In genomic region chr6:125314019-125314581, GRCh38 we compare ENCODE assay signal across 9 cellular contexts. TPM values are rescaled to one million over a fixed set of nuclear protein-coding genes. Genes with fewer than 3 reads are reported as not detected.
DNase-seq lines count a peak whose midpoint lies in the region; ATAC-seq, FAIRE-seq and TF ChIP-seq lines count a peak whose summit lies in the region.
"Had no signal": no experiment of that assay in that cellular context is flagged by ENCODE, and none has a peak within 500 bp of the region (broad histone marks: within the 10 kb centered on the region; RNA-seq: fewer than 3 reads in every experiment).

No MANE protein-coding gene starts in this region.

- no peaks in the 10 kb centered on the region for H3K79me2 ChIP-seq in OCI-LY1 (ENCODE audit: insufficient read depth, low read length)

- H3K36me3 Mint-ChIP-seq in activated naive CD8-positive, alpha-beta T cell treated with anti-CD3 and anti-CD28 coated beads, Interleukin-2, amount 50 U/mL, for 24 hours (ENCODE audit: low read depth), result no peaks in the 10 kb centered on the region

- no peaks in the 10 kb centered on the region for H3K36me3 ChIP-seq in OCI-LY1 (ENCODE audit: insufficient read depth, low read length)
- no peaks in the 10 kb centered on the region for H3K36me3 ChIP-seq in cardiac muscle cell
- H3K36me3 ChIP-seq: BLaER1 treated with 17β-estradiol and CSF1 and Interleukin-3, amounts not matched to agents 10 nM and 100 nM had no signal

- H3K27ac ChIP-seq in OCI-LY1 (ENCODE audit: low read depth, low read length, poor library complexity, severe bottlenecking) (peak overlapping the region; percentile 50), cardiac muscle cell (no peak overlapping the region)
- H3K27ac ChIP-seq: BLaER1 treated with 17β-estradiol and CSF1 and Interleukin-3, amounts not matched to agents 10 nM and 100 nM had no signal

- H3K4me3 Mint-ChIP-seq in activated naive CD8-positive, alpha-beta T cell treated with anti-CD3 and anti-CD28 coated beads, Interleukin-2, amount 50 U/mL, for 24 hours, result no peak overlapping the region

- H3K27me3 Mint-ChIP-seq in activated naive CD8-positive, alpha-beta T cell treated with anti-CD3 and anti-CD28 coated beads, Interleukin-2, amount 50 U/mL, for 24 hours, result peaks cover 5% of the 10 kb centered on the region

- no peaks in the 10 kb centered on the region for H3K9me3 ChIP-seq in OCI-LY1 (ENCODE audit: low read length)
- no peaks in the 10 kb centered on the region for H3K9me3 ChIP-seq in cardiac muscle cell (ENCODE audit: low read depth)
- H3K9me3 ChIP-seq: BLaER1 treated with 17β-estradiol and CSF1 and Interleukin-3, amounts not matched to agents 10 nM and 100 nM had no signal

- peak; percentile 82 for ATAC-seq in GM21576 (IDR thresholded peaks at IDR 0.05; ENCODE audit: unreplicated experiment)
- ATAC-seq in activated naive CD8-positive, alpha-beta T cell treated with anti-CD3 and anti-CD28 coated beads, Interleukin-2, amount 50 U/mL, for 24 hours, result peak; percentile 79

- no peak for FAIRE-seq in HTR-8/SVneo (lab: Jason Lieb, UNC)

- DNase-seq in NCI-H1436 (lab: John Stamatoyannopoulos, UW) (peak; percentile 18), NCI-H1436 treated with DMSO at 0.1 percent for 48 hours (lab: John Stamatoyannopoulos, UW) (no peak), HTR-8/SVneo (ENCODE audit: insufficient read length, low spot score) (peak; percentile 39), cardiac muscle cell (ENCODE audit: low read depth in 1 of 2, low spot score in 1 of 2) (peak; percentile 80 to 81), posterior vena cava (ENCODE audit: low spot score) (peak; percentile 84)
- DNase-seq in activated naive CD8-positive, alpha-beta T cell treated with anti-CD3 and anti-CD28 coated beads, Interleukin-2, amount 50 U/mL, for 24 hours, result peak; percentile 42

- H3K9ac ChIP-seq in OCI-LY1 (ENCODE audit: low read length), result no peak overlapping the region
- H3K9ac ChIP-seq: BLaER1 treated with 17β-estradiol and CSF1 and Interleukin-3, amounts not matched to agents 10 nM and 100 nM had no signal

- H3K4me3 ChIP-seq in OCI-LY1 (ENCODE audit: low read depth, low read length, poor library complexity, severe bottlenecking) (no peak overlapping the region), cardiac muscle cell (no peak overlapping the region)
- H3K4me3 ChIP-seq: BLaER1 treated with 17β-estradiol and CSF1 and Interleukin-3, amounts not matched to agents 10 nM and 100 nM had no signal

- no peaks in the 10 kb centered on the region for H3K4me1 Mint-ChIP-seq in activated naive CD8-positive, alpha-beta T cell treated with anti-CD3 and anti-CD28 coated beads, Interleukin-2, amount 50 U/mL, for 24 hours

- peaks cover 35% of the 10 kb centered on the region for H3K4me1 ChIP-seq in OCI-LY1 (ENCODE audit: insufficient read depth, low read length, severe bottlenecking)
- H3K4me1 ChIP-seq in cardiac muscle cell (ENCODE audit: low read depth), result peaks cover 20% of the 10 kb centered on the region

- intact Hi-C loops in posterior vena cava (cut with DNase I), result loop anchor here (5.0 kb wide), 5 partner anchors 162 to 658 kb away; partner anchors contain the start of gene TPD52L1 (in 1 of the 2)

- no peaks in the 10 kb centered on the region for H3F3A ChIP-seq in OCI-LY1 (ENCODE audit: insufficient read depth, low read length)

- H3K27ac Mint-ChIP-seq in activated naive CD8-positive, alpha-beta T cell treated with anti-CD3 and anti-CD28 coated beads, Interleukin-2, amount 50 U/mL, for 24 hours, result no peak overlapping the region

- H3K27me3 ChIP-seq in OCI-LY1 (ENCODE audit: insufficient read depth, low read length) (no peaks in the 10 kb centered on the region), cardiac muscle cell (no peaks in the 10 kb centered on the region)
- H3K27me3 ChIP-seq: BLaER1 treated with 17β-estradiol and CSF1 and Interleukin-3, amounts not matched to agents 10 nM and 100 nM had no signal

- TF ChIP-seq CTCF in OCI-LY1 (IDR thresholded peaks at IDR 0.05; ENCODE audit: low read length), result peak; percentile 98
- TF ChIP-seq CTCF in cardiac muscle cell (IDR thresholded peaks at IDR 0.05; ENCODE audit: low read depth, low read length), result peak; percentile 91

- no peaks in the 10 kb centered on the region for H3K9me2 ChIP-seq in OCI-LY1 (ENCODE audit: low read depth, low read length)

- H4K20me1 ChIP-seq in OCI-LY1 (ENCODE audit: insufficient read depth, low read length), result no peaks in the 10 kb centered on the region
- H4K20me1 ChIP-seq: BLaER1 treated with 17β-estradiol and CSF1 and Interleukin-3, amounts not matched to agents 10 nM and 100 nM had no signal

- no peaks in the 10 kb centered on the region for H3K9me3 Mint-ChIP-seq in activated naive CD8-positive, alpha-beta T cell treated with anti-CD3 and anti-CD28 coated beads, Interleukin-2, amount 50 U/mL, for 24 hours

- no peak overlapping the region for H3K4me2 ChIP-seq in OCI-LY1 (ENCODE audit: low read length)

- no peak overlapping the region for H2AFZ ChIP-seq in OCI-LY1 (ENCODE audit: low read length)

RNA-seq across cellular contexts. Expression of gene HDDC2, which starts 12.3 kb away (rescaled TPM):
- total RNA-seq in cardiac muscle cell, result 107 and 136 TPM in 2 replicates
- 169 and 201 TPM in 2 replicates for polyA plus RNA-seq in cardiac muscle cell
- total RNA-seq in posterior vena cava, result 10 to 100 TPM; 47.8 to 53.2 TPM
